ENCODE assay signal across 11 cellular contexts in the genomic region with DNA sequence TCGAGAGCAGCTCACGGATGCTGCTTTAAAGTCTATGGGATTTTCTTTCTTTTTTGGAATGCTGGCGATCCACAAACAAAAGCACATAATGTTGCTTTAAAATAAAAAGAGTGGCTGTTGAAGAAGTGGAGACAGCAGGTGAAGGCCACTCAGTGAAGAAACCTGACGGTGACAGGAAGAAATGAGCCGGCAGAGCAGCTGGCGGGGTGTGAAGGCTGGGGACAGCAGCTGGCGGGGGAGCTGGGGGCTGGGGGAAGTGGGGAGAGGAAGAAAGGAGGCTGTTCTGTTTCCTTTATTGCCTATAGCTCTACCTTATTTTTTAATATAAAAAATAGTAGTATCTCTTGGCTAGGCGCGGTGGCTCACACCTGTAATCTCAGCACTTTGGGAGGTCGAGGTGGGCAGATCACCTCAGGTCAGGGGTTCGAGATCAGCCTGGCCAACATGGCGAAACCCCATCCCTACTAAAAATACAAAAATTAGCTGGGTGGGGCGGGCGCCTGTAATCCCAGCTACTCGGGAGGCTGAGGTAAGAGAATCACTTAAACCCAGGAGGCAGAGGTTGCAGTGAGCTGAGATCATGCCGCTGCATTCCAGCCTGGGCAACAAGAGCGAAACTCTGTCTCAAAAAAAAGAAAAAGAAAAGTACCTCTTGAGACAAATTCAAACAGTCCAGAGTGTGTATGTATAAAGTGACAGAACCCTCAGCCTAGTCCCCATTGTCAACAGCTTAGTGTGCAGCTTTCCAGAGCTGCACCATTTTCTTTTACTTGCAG. TPM values are rescaled to one million over a fixed set of nuclear protein-coding genes. Genes with fewer than 3 reads are reported as not detected.
DNase-seq lines count a peak whose midpoint lies in the region; ATAC-seq and TF ChIP-seq lines count a peak whose summit lies in the region.
"Had no signal": no experiment of that assay in that cellular context is flagged by ENCODE, and none has a peak within 500 bp of the region (broad histone marks: within the 10 kb centered on the region; RNA-seq: fewer than 3 reads in every experiment).

No MANE protein-coding gene starts in this region.

- H3K9ac ChIP-seq in OCI-LY1 (ENCODE audit: low read length) (no peak overlapping the region), neuronal stem cell (ENCODE audit: low read depth, low read length, poor library complexity) (no peak overlapping the region)

- H3K9me3 ChIP-seq in OCI-LY1 (ENCODE audit: low read length), result no peaks in the 10 kb centered on the region
- H3K9me3 ChIP-seq in neuronal stem cell (replicated peaks in 1 of 2; ENCODE audit: control insufficient read depth in 2 of 2, insufficient read depth in 1 of 2, low read depth in 1 of 2, low read length in 2 of 2), result no peaks in the 10 kb centered on the region
- no peaks in the 10 kb centered on the region for H3K9me3 ChIP-seq in sigmoid colon
- H3K9me3 ChIP-seq: transverse colon had no signal

- no peak overlapping the region for H2BK15ac ChIP-seq in neuronal stem cell (ENCODE audit: low read length)

- no peak overlapping the region for H4K91ac ChIP-seq in neuronal stem cell (ENCODE audit: low read depth, low read length, poor library complexity)

- DNase-seq in GF-D8 (lab: John Stamatoyannopoulos, UW) (peak; percentile 68), activated gamma-delta T cell (lab: John Stamatoyannopoulos, UW) (peak; percentile 43), neuronal stem cell (ENCODE audit: low spot score) (no peak), sigmoid colon (no peak), NCI-H2029 (lab: John Stamatoyannopoulos, UW) (no peak), NCI-H1105 treated with DMSO at 0.1 percent for 48 hours (lab: John Stamatoyannopoulos, UW) (no peak)
- DNase-seq: left colon, transverse colon had no signal

- H2BK12ac ChIP-seq in neuronal stem cell (ENCODE audit: low read length), result no peak overlapping the region

- no peak overlapping the region for H2AFZ ChIP-seq in OCI-LY1 (ENCODE audit: low read length)
- peak overlapping the region; percentile 0 for H2AFZ ChIP-seq in neuronal stem cell (ENCODE audit: low read length)

- H3K18ac ChIP-seq in neuronal stem cell (ENCODE audit: low read length), result no peak overlapping the region

- no peak for TF ChIP-seq EP300 in sigmoid colon (IDR thresholded peaks at IDR 0.05)

- H3K27me3 ChIP-seq in OCI-LY1 (ENCODE audit: insufficient read depth, low read length), result no peaks in the 10 kb centered on the region
- H3K27me3 ChIP-seq in neuronal stem cell (ENCODE audit: control insufficient read depth in 3 of 3, insufficient read depth in 3 of 3, low read depth in 1 of 3, low read length in 3 of 3), result no peaks in the 10 kb centered on the region
- H3K27me3 ChIP-seq in sigmoid colon, result no peaks in the 10 kb centered on the region
- H3K27me3 ChIP-seq: transverse colon had no signal

- H3K4me2 ChIP-seq in OCI-LY1 (ENCODE audit: low read length) (peak overlapping the region; percentile 43; the same call in 1 of the 2 replicates), neuronal stem cell (ENCODE audit: insufficient read depth, low read length, poor library complexity, severe bottlenecking) (no peak overlapping the region)

- H3K4ac ChIP-seq in neuronal stem cell (ENCODE audit: low read length), result no peak overlapping the region

- H3K79me2 ChIP-seq in OCI-LY1 (ENCODE audit: insufficient read depth, low read length), result no peaks in the 10 kb centered on the region

- H3K79me1 ChIP-seq in neuronal stem cell (ENCODE audit: low read depth, low read length), result no peaks in the 10 kb centered on the region

- H3K27ac ChIP-seq in OCI-LY1 (ENCODE audit: low read depth, low read length, poor library complexity, severe bottlenecking), result peak overlapping the region; percentile 28
- no peak overlapping the region for H3K27ac ChIP-seq in neuronal stem cell (replicated peaks; ENCODE audit: low read length)
- H3K27ac ChIP-seq in sigmoid colon, result peak overlapping the region in 1 of 4 donors; percentile 11
- H3K27ac ChIP-seq: transverse colon had no signal

- no peak for TF ChIP-seq CTCF in OCI-LY1 (IDR thresholded peaks at IDR 0.05; ENCODE audit: low read length)
- TF ChIP-seq CTCF in sigmoid colon (IDR thresholded peaks at IDR 0.05), result no peak

- H3K9me2 ChIP-seq in OCI-LY1 (ENCODE audit: low read depth, low read length), result no peaks in the 10 kb centered on the region

- no peak overlapping the region for H2BK120ac ChIP-seq in neuronal stem cell (ENCODE audit: low read depth, low read length)

- H4K20me1 ChIP-seq in OCI-LY1 (ENCODE audit: insufficient read depth, low read length), result no peaks in the 10 kb centered on the region

- H3K36me3 ChIP-seq in OCI-LY1 (ENCODE audit: insufficient read depth, low read length) (no peaks in the 10 kb centered on the region), neuronal stem cell (replicated peaks in 1 of 2; ENCODE audit: control insufficient read depth in 2 of 2, insufficient read depth in 2 of 2, low read length in 2 of 2) (no peaks in the 10 kb centered on the region), sigmoid colon (peaks cover 0 to 9% (median 3%) of the 10 kb centered on the region in 4 donors)
- H3K36me3 ChIP-seq: transverse colon had no signal

- no peak overlapping the region for H4K8ac ChIP-seq in neuronal stem cell (ENCODE audit: low read depth, low read length)

- TF ChIP-seq POLR2A in sigmoid colon (IDR thresholded peaks at IDR 0.05), result no peak

- H3K4me1 ChIP-seq in OCI-LY1 (ENCODE audit: insufficient read depth, low read length, severe bottlenecking), result peaks cover 28% of the 10 kb centered on the region
- peaks cover 6 to 14% of the 10 kb centered on the region in 2 donors for H3K4me1 ChIP-seq in neuronal stem cell (ENCODE audit: control insufficient read depth in 2 of 2, insufficient read depth in 1 of 2, low read depth in 1 of 2, low read length in 2 of 2)
- H3K4me1 ChIP-seq in sigmoid colon, result peaks cover 0 to 6% (median 2%) of the 10 kb centered on the region in 4 donors

- ATAC-seq in HG03025 (IDR thresholded peaks at IDR 0.05; ENCODE audit: low FRiP score, unreplicated experiment), result no peak
- ATAC-seq: esophagus mucosa, left colon had no signal

- H3K14ac ChIP-seq in neuronal stem cell (ENCODE audit: low read length), result no peak overlapping the region

- no peak overlapping the region for H2BK5ac ChIP-seq in neuronal stem cell (ENCODE audit: low read length)

- no peaks in the 10 kb centered on the region for H3F3A ChIP-seq in OCI-LY1 (ENCODE audit: insufficient read depth, low read length)

- H2AK5ac ChIP-seq in neuronal stem cell (ENCODE audit: low read depth, low read length), result no peak overlapping the region

- no CpG with 5 or more reads among the region's 17 CpGs for WGBS in neuronal stem cell (ENCODE audit: extremely low coverage in 2 of 2, insufficient read length in 2 of 2, insufficient replicate concordance in 1 of 2), 2 donors
- 65 to 84% methylated on average over 17 of the region's 17 CpGs for WGBS in sigmoid colon, 2 donors

- no peak overlapping the region for H3K23ac ChIP-seq in neuronal stem cell (ENCODE audit: low read depth, low read length, poor library complexity)

- H3K4me3 ChIP-seq in OCI-LY1 (ENCODE audit: low read depth, low read length, poor library complexity, severe bottlenecking), result no peak overlapping the region
- no peak overlapping the region for H3K4me3 ChIP-seq in neuronal stem cell (ENCODE audit: low read length in 2 of 2)
- H3K4me3 ChIP-seq in sigmoid colon, result no peak overlapping the region
- H3K4me3 ChIP-seq: transverse colon had no signal

- intact Hi-C loops in sigmoid colon (cut with DNase I), result no loop called here

RNA-seq across cellular contexts. Expression of a gene that starts 42.4 kb away (rescaled TPM):
- polyA plus RNA-seq in neuronal stem cell (2013, experiment 1 of 2), result 30.4 TPM
- polyA plus RNA-seq in neuronal stem cell (2013, experiment 2 of 2), result 29.3 TPM
- 10 to 100 TPM; 20.3 to 30.7 (median 28.4) TPM for total RNA-seq in sigmoid colon
- polyA plus RNA-seq in sigmoid colon, result 10 to 100 TPM in 2 of 3 donors, 1 to 10 TPM in 1; 4.9 to 14.7 (median 12.6) TPM

Comparison
In these comparisons a context has a peak if more than half of its experiments do, and no peak if none do; other contexts are left out.
1. DNase-seq: peak in GF-D8 (single experiment) and activated gamma-delta T cell (single experiment); none in neuronal stem cell (single experiment), sigmoid colon (single experiment), NCI-H2029 (single experiment) and NCI-H1105 treated with DMSO at 0.1 percent for 48 hours (single experiment).